Comparison of ENCODE assay signal across 15 cellular contexts in genomic region chr16:81473561-81473960, GRCh38. TPM values are rescaled to one million over a fixed set of nuclear protein-coding genes. Genes with fewer than 3 reads are reported as not detected.
A peak's percentile ranks its signal among the peaks of the same experiment; 100 is the strongest.
DNase-seq lines count a peak whose midpoint lies in the region; ATAC-seq and TF ChIP-seq lines count a peak whose summit lies in the region.
"Had no signal": no experiment of that assay in that cellular context is flagged by ENCODE, and none has a peak within 500 bp of the region (broad histone marks: within the 10 kb centered on the region; RNA-seq: fewer than 3 reads in every experiment).

No MANE protein-coding gene starts in this region.

- H3K4me3 Mint-ChIP-seq in CD4-positive, alpha-beta T cell, result no peak overlapping the region
- H3K4me3 Mint-ChIP-seq: activated T-cell treated with anti-CD3 and anti-CD28 coated beads, Interleukin-2, amount 50 U/mL, for 4 hours had no signal

- H3K4me1 Mint-ChIP-seq in CD4-positive, alpha-beta T cell (ENCODE audit: low read depth), result peaks cover 95% of the 10 kb centered on the region

- peak overlapping the region; percentile 17 for H3K27ac Mint-ChIP-seq in CD4-positive, alpha-beta T cell

- WGBS in right cardiac atrium, result 31% methylated on average over 10 of the region's 10 CpGs

- H3K4me1 ChIP-seq in right cardiac atrium (ENCODE audit: control insufficient read depth, insufficient read depth, low read length), result peaks cover 18% of the 10 kb centered on the region

- no peak for TF ChIP-seq CTCF in CD4-positive, alpha-beta T cell (IDR thresholded peaks at IDR 0.05)
- TF ChIP-seq CTCF in astrocyte of the spinal cord (IDR thresholded peaks at IDR 0.05; ENCODE audit: low read depth, low read length), result no peak

- CTCF ChIA-PET in CD4-positive, alpha-beta T cell (lab: Charles Lee), result no interaction called here

- POLR2A ChIA-PET in CD4-positive, alpha-beta T cell (lab: Charles Lee), result no interaction called here

- no peak for DNase-seq in CD4-positive, alpha-beta T cell
- DNase-seq in astrocyte of the spinal cord (ENCODE audit: low read depth, low spot score) (peak; percentile 66), right cardiac atrium (peak; percentile 62 to 79 (median 74)), sciatic nerve (ENCODE audit: low spot score) (no peak), HK-2 (ENCODE audit: unreplicated experiment) (no peak)
- no peak for DNase-seq in stimulated activated CD4-positive, alpha-beta T cell treated with anti-CD3 and anti-CD28 coated beads, Interleukin-2, amount 100 ng/mL, for 24 hours
- DNase-seq: activated CD4-positive, CD25-positive, alpha-beta regulatory T cell treated with anti-CD3 and anti-CD28 coated beads, Interleukin-2, amount 50 U/mL, for 72 hours; activated T-cell treated with anti-CD3 and anti-CD28 coated beads, Interleukin-2, amount 50 U/mL, for 4 hours; GDM1; MV-4-11; NCI-H345; OCI-M1; stimulated activated CD4-positive, alpha-beta T cell treated with anti-CD3 and anti-CD28 coated beads, Interleukin-1b, Interleukin-23, amount 100 ng/mL, for 48 hours had no signal

- in situ Hi-C loops in astrocyte of the spinal cord (cut with HindIII; ENCODE audit: low sequenced_read_pairs), result no loop called here

- no peaks in the 10 kb centered on the region for H3K27me3 Mint-ChIP-seq in CD4-positive, alpha-beta T cell

- no peak for ATAC-seq in CD4-positive, alpha-beta T cell (ENCODE audit: poor library complexity)
- ATAC-seq in right cardiac atrium (peak; percentile 55 to 72), sciatic nerve (peak; percentile 74), GM18511 (IDR thresholded peaks at IDR 0.05; ENCODE audit: unreplicated experiment) (no peak), GM19035 (IDR thresholded peaks at IDR 0.05; ENCODE audit: unreplicated experiment) (no peak)
- ATAC-seq: activated T-cell treated with anti-CD3 and anti-CD28 coated beads, Interleukin-2, amount 50 U/mL, for 4 hours had no signal

- H3K36me3 Mint-ChIP-seq in CD4-positive, alpha-beta T cell (ENCODE audit: low read depth), result peaks cover 14% of the 10 kb centered on the region

- H3K4me3 ChIP-seq in astrocyte of the spinal cord (ENCODE audit: low read depth, low read length), result no peak overlapping the region
- H3K4me3 ChIP-seq in right cardiac atrium (ENCODE audit: low read length), result no peak overlapping the region

- no peaks in the 10 kb centered on the region for H3K9me3 Mint-ChIP-seq in CD4-positive, alpha-beta T cell
- H3K9me3 Mint-ChIP-seq: activated T-cell treated with anti-CD3 and anti-CD28 coated beads, Interleukin-2, amount 50 U/mL, for 4 hours had no signal

- intact Hi-C loops in CD4-positive, alpha-beta T cell (cut with DNase I, micrococcal nuclease), result loop anchor here in 1 of 2 experiments (10.0 kb wide), 1 partner anchor 69 kb away; no protein-coding TSS in a partner anchor
- intact Hi-C loops in right cardiac atrium (cut with DNase I) (no loop called here), sciatic nerve (cut with DNase I) (no loop called here)

- H3K27me3 ChIP-seq in CD4-positive, alpha-beta T cell (ENCODE audit: control insufficient read depth, insufficient read depth, low read length), result no peaks in the 10 kb centered on the region
- no peaks in the 10 kb centered on the region for H3K27me3 ChIP-seq in right cardiac atrium (ENCODE audit: control insufficient read depth, insufficient read depth)

- H3K27ac ChIP-seq in CD4-positive, alpha-beta T cell (ENCODE audit: low read depth, low read length), result no peak overlapping the region
- no peak overlapping the region for H3K27ac ChIP-seq in right cardiac atrium (ENCODE audit: low read length)

- H3K9me3 ChIP-seq in CD4-positive, alpha-beta T cell (ENCODE audit: control insufficient read depth, low read length), result no peaks in the 10 kb centered on the region
- no peaks in the 10 kb centered on the region for H3K9me3 ChIP-seq in right cardiac atrium (ENCODE audit: control insufficient read depth, low read length)

RNA-seq across cellular contexts. Expression of gene CMIP, which starts 29.0 kb away (rescaled TPM):
- 10 to 100 TPM; 33.5 to 35.3 TPM for total RNA-seq in CD4-positive, alpha-beta T cell
- 10 to 100 TPM; 15.8 to 29.0 (median 21.3) TPM for total RNA-seq in right cardiac atrium
- polyA plus RNA-seq in right cardiac atrium, result 9.0 TPM
- total RNA-seq in sciatic nerve, result 72.7 TPM

Comparison
In these comparisons a context has a peak if more than half of its experiments do, and no peak if none do; other contexts are left out.
1. ATAC-seq: peak in right cardiac atrium (2 of 2) and sciatic nerve (single experiment); none in CD4-positive, alpha-beta T cell (single experiment), GM18511 (single experiment) and GM19035 (single experiment).
2. DNase-seq: peak in astrocyte of the spinal cord (single experiment) and right cardiac atrium (3 of 3); none in CD4-positive, alpha-beta T cell (0 of 10), sciatic nerve (single experiment), stimulated activated CD4-positive, alpha-beta T cell treated with anti-CD3 and anti-CD28 coated beads, Interleukin-2, amount 100 ng/mL, for 24 hours (0 of 2) and HK-2 (single experiment).